8 cellular contexts compared by ENCODE assay signal in the genomic region with DNA sequence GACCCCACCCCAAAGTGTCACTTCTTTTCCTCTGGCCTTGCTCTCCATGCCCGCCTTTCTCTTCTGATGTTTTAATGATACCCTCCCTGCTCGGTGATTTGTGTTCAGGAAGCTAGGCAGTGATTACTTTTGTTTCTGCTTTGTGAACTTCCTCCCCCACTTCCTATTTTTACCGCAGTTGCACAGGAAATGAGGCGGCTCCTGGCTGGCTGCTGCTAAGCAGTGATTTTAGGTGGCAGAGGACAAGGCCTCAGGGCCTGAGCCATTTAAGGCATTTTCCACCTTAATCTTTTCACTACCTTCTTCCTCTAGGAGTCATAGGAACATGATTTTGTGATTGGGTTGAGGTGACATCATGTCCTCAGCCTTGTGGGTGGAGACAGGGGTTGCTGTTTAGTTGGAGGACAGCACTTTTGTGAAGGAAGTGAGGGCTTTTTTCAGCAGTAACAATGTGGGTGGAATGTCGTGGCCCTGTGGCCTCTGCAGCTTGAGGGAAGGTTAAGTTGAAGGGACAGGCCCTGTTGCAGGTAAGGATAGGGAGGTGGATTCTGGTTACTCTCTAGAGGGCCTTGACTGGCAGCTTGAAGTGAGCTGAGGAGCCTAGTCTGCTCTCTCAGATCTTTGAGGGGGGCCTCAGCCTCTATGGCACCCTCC. TPM values are rescaled to one million over a fixed set of nuclear protein-coding genes. Genes with fewer than 3 reads are reported as not detected.
DNase-seq lines count a peak whose midpoint lies in the region; TF ChIP-seq lines count a peak whose summit lies in the region.

No MANE protein-coding gene starts in this region.

- H3K36me3 Mint-ChIP-seq in activated T-cell treated with anti-CD3 and anti-CD28 coated beads, Interleukin-2, amount 50 U/mL, for 24 hours (ENCODE audit: low read depth): peaks cover 6% of the 10 kb centered on the region

- H3K9me3 Mint-ChIP-seq in activated T-cell treated with anti-CD3 and anti-CD28 coated beads, Interleukin-2, amount 50 U/mL, for 24 hours: no peaks in the 10 kb centered on the region

- peaks cover 3% of the 10 kb centered on the region; the same call in 1 of the 2 replicates for H4K20me1 ChIP-seq in OCI-LY3 (ENCODE audit: insufficient read depth, low read length)

- H3K27me3 ChIP-seq in OCI-LY3 (ENCODE audit: low read depth, low read length) (no peaks in the 10 kb centered on the region), thymus (ENCODE audit: control insufficient read depth, insufficient read depth) (no peaks in the 10 kb centered on the region)

- H3K4me1 Mint-ChIP-seq in activated T-cell treated with anti-CD3 and anti-CD28 coated beads, Interleukin-2, amount 50 U/mL, for 24 hours (ENCODE audit: low read depth): peaks cover 75% of the 10 kb centered on the region

- H3K9me3 ChIP-seq in HEK293 (ENCODE audit: control insufficient read depth, insufficient read depth, low read depth, low read length): no peaks in the 10 kb centered on the region; the same call in 1 of the 2 replicates
- no peaks in the 10 kb centered on the region for H3K9me3 ChIP-seq in OCI-LY3 (ENCODE audit: insufficient read depth, low read length)
- no peaks in the 10 kb centered on the region for H3K9me3 ChIP-seq in thymus (ENCODE audit: control insufficient read depth)

- CTCF ChIA-PET in HEK293 (lab: Yijun Ruan, JAX): interaction anchor here (0.6 to 2.2 kb wide), 7 partner anchors 9 to 91 kb away, joined by 4 to 9 read pairs (median 4); no protein-coding TSS in a partner anchor

- no peak overlapping the region for H3K4me3 ChIP-seq in HEK293 (ENCODE audit: low read depth, low read length)
- peak overlapping the region; percentile 62 for H3K4me3 ChIP-seq in OCI-LY3 (ENCODE audit: low read length)
- H3K4me3 ChIP-seq in fibroblast of pulmonary artery (replicated peaks; ENCODE audit: low read depth, low read length): peak overlapping the region; percentile 15
- peak overlapping the region; percentile 18 for H3K4me3 ChIP-seq in thymus (ENCODE audit: low read length)

- TF ChIP-seq CTCF in HEK293 (tag by site-specific recombination; IDR thresholded peaks at IDR 0.05) (no peak; the same call in 1 of the 2 replicates), OCI-LY3 (IDR thresholded peaks at IDR 0.05; ENCODE audit: low read depth, low read length) (no peak), fibroblast of pulmonary artery (IDR thresholded peaks at IDR 0.05; ENCODE audit: low read length, missing control alignments) (no peak)

- 13% methylated on average over 5 of the region's 5 CpGs for WGBS in thymus

- H3K79me2 ChIP-seq in OCI-LY3 (ENCODE audit: low read length): peaks cover 2% of the 10 kb centered on the region; the same call in 1 of the 2 replicates

- H3K4me1 ChIP-seq in HEK293 (ENCODE audit: control insufficient read depth, insufficient read depth, low read length) (peaks cover 34% of the 10 kb centered on the region), OCI-LY3 (ENCODE audit: low read length) (peaks cover 16% of the 10 kb centered on the region), thymus (ENCODE audit: control insufficient read depth, insufficient read depth, low read length) (peaks cover 7% of the 10 kb centered on the region)

- H3K9ac ChIP-seq in OCI-LY3 (ENCODE audit: low read length): peak overlapping the region; percentile 66

- no peaks in the 10 kb centered on the region for H3K27me3 Mint-ChIP-seq in activated T-cell treated with anti-CD3 and anti-CD28 coated beads, Interleukin-2, amount 50 U/mL, for 24 hours

- DNase-seq in Daoy (ENCODE audit: low read depth) (peak; percentile 85), fibroblast of pulmonary artery (ENCODE audit: low read depth) (peak; percentile 92), non-pigmented ciliary epithelial cell (ENCODE audit: low read depth) (peak; percentile 51), NCI-H510A (lab: John Stamatoyannopoulos, UW) (no peak)
- DNase-seq in activated T-cell treated with anti-CD3 and anti-CD28 coated beads, Interleukin-2, amount 50 U/mL, for 24 hours: peak; percentile 64

- POLR2A ChIA-PET in HEK293 (lab: Yijun Ruan, JAX): interaction anchor here (0.6 to 1.6 kb wide), 6 partner anchors 9 to 28 kb away, joined by 3 to 7 read pairs (median 4); no protein-coding TSS in a partner anchor

- peak overlapping the region; percentile 88 for H3K27ac ChIP-seq in HEK293 (ENCODE audit: extremely low read depth, low read depth, low read length)
- H3K27ac ChIP-seq in OCI-LY3 (ENCODE audit: low read length): peak overlapping the region; percentile 77
- H3K27ac ChIP-seq in thymus (ENCODE audit: low read depth): peak overlapping the region; percentile 90

- H3K36me3 ChIP-seq in HEK293 (ENCODE audit: control insufficient read depth in 2 of 2, insufficient read depth in 1 of 2, low read length in 2 of 2) (peaks cover 3 to 15% of the 10 kb centered on the region in 2 experiments; a peak in 2 of 3 replicates), OCI-LY3 (replicated peaks; ENCODE audit: low read depth, low read length) (no peaks in the 10 kb centered on the region), thymus (ENCODE audit: control insufficient read depth, insufficient read depth) (peaks cover 9% of the 10 kb centered on the region)

- H3K4me2 ChIP-seq in OCI-LY3 (ENCODE audit: low read length): peak overlapping the region; percentile 87

- peak overlapping the region; percentile 64 for H3K4me3 Mint-ChIP-seq in activated T-cell treated with anti-CD3 and anti-CD28 coated beads, Interleukin-2, amount 50 U/mL, for 24 hours

- H2AFZ ChIP-seq in OCI-LY3 (ENCODE audit: low read depth, low read length): peak overlapping the region; percentile 76

- H3K27ac Mint-ChIP-seq in activated T-cell treated with anti-CD3 and anti-CD28 coated beads, Interleukin-2, amount 50 U/mL, for 24 hours: peak overlapping the region; percentile 94

TF ChIP-seq in HEK293, 187 proteins besides CTCF, POLR2A, EP300 and RAD21 (continues in another document):
- TF ChIP-seq ZNF585B (tag by site-specific recombination; IDR thresholded peaks at IDR 0.05) (no peak), ZNF112 (tag by site-specific recombination; IDR thresholded peaks at IDR 0.05) (no peak), ZNF174 (tag by site-specific recombination; IDR thresholded peaks at IDR 0.05) (no peak), ZNF132 (tag by site-specific recombination; IDR thresholded peaks at IDR 0.05; ENCODE audit: borderline replicate concordance) (no peak), ZBTB49 (tag by site-specific recombination; IDR thresholded peaks at IDR 0.05; ENCODE audit: low read depth) (no peak), ZNF24 (tag by site-specific recombination; IDR thresholded peaks at IDR 0.05) (no peak), ZNF223 (tag by site-specific recombination; IDR thresholded peaks at IDR 0.05) (no peak), MEIS1 (CRISPR knock-in tag; IDR thresholded peaks at IDR 0.05; ENCODE audit: borderline replicate concordance) (no peak), ZIC2 (tag by site-specific recombination; IDR thresholded peaks at IDR 0.05) (no peak), ZXDB (tag by site-specific recombination; IDR thresholded peaks at IDR 0.05) (peak; percentile 75; the same call in 1 of the 2 replicates), ZBTB21 (tag by site-specific recombination; IDR thresholded peaks at IDR 0.05) (peak; percentile 69), EGR2 (tag by site-specific recombination; IDR thresholded peaks at IDR 0.05; ENCODE audit: low read depth) (peak; percentile 91), ZNF211 (tag by site-specific recombination; IDR thresholded peaks at IDR 0.05; ENCODE audit: low read depth) (no peak), ZNF202 (tag by site-specific recombination; IDR thresholded peaks at IDR 0.05; ENCODE audit: borderline replicate concordance) (no peak), ZNF701 (tag by site-specific recombination; IDR thresholded peaks at IDR 0.05) (no peak), HOXD13 (CRISPR knock-in tag; IDR thresholded peaks at IDR 0.05; ENCODE audit: borderline replicate concordance) (no peak), ZNF501 (tag by site-specific recombination; IDR thresholded peaks at IDR 0.05) (no peak), ZNF707 (tag by site-specific recombination; IDR thresholded peaks at IDR 0.05) (no peak), ZNF416 (tag by site-specific recombination; IDR thresholded peaks at IDR 0.05) (no peak)
- TF ChIP-seq, protein P1, sequence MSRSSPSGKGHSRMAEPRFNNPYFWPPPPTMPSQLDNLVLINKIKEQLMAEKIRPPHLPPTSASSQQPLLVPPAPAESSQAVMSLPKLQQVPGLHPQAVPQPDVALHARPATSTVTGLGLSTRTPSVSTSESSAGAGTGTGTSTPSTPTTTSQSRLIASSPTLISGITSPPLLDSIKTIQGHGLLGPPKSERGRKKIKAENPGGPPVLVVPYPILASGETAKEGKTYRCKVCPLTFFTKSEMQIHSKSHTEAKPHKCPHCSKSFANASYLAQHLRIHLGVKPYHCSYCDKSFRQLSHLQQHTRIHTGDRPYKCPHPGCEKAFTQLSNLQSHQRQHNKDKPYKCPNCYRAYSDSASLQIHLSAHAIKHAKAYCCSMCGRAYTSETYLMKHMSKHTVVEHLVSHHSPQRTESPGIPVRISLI (tag by site-specific recombination; IDR thresholded peaks at IDR 0.05): peak; percentile 64; the same call in 1 of the 2 replicates

RNA-seq across cellular contexts. Expression of gene GARRE1, which starts 15.7 kb away (rescaled TPM):
- 8.6 and 12.2 TPM in 2 replicates for total RNA-seq in Daoy (2014; rRNA removed; shearing (Covaris generic))
- polyA plus RNA-seq in thymus: 12.3 TPM
